In genomic region chr7:1464694-1465093, GRCh38 we compare ENCODE assay signal across 2 cellular contexts.
A peak's percentile ranks its signal among the peaks of the same experiment; 100 is the strongest.
TF ChIP-seq lines count a peak whose summit lies in the region.

No MANE protein-coding gene starts in this region.

TF ChIP-seq in A549, 52 proteins besides CTCF, POLR2A, EP300 and RAD21:
- TF ChIP-seq ZFP36 (IDR thresholded peaks at IDR 0.05; ENCODE audit: borderline replicate concordance, partially characterized antibody) = peak; percentile 62
- TF ChIP-seq RCOR1 (IDR thresholded peaks at IDR 0.05; ENCODE audit: low read depth, low read length) = no peak

TF ChIP-seq in IMR-90, 13 proteins besides CTCF, POLR2A, EP300 and RAD21:
- TF ChIP-seq CEBPB (IDR thresholded peaks at IDR 0.05; ENCODE audit: low read depth, low read length) = no peak
